Comparison of ENCODE assay signal across 5 cellular contexts in the genomic region with DNA sequence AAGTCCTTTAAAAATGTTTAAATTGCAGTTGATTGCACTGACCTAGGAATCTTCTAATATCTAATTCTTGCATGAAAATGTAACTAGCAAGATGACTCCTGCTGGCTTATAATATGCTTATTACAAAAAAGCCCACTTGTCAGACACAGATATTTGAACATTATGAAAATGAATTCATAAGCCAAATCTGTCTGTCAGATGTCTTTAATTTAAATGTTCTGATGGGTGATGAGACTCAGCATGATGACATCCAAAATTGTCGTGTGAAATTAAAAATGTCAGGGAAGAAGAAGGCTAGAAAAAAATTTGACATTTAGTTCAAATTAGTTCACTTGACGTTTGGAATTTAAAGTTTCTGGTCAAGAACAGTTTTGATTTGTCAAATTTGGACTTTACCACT.
"Had no signal": no experiment of that assay in that cellular context is flagged by ENCODE, and none has a peak within 500 bp of the region (broad histone marks: within the 10 kb centered on the region; RNA-seq: fewer than 3 reads in every experiment).

No MANE protein-coding gene starts in this region.

- DNase-seq: H9, HCEC 1CT, IMR-90 had no signal

- ATAC-seq: GM23338, K562 had no signal

- H2AFZ ChIP-seq: GM23338 had no signal

- H3K4me3 ChIP-seq: GM23338, K562 had no signal

- H3K4me2 ChIP-seq: GM23338 had no signal
